Comparison of ENCODE assay signal across 2 cellular contexts in the genomic region with DNA sequence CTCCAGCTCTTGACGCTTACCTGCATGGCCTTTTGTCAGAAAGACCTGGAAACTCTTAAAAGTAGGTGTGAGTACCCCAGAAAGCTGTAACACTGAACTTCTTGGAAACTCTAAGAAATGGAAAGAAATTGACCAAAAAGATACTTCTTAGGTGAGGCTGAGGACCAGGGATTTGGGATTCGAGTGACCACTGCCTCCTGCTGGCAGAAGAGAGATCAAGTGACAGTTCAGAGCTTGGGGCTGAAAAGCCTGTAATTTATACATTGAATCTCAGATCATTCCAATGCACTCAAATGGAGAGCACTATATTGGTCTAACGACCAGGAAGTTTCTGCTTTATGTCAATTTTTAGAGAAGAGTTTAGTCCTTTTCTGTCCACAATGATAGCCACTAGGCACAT.
TF ChIP-seq lines count a peak whose summit lies in the region.

No MANE protein-coding gene starts in this region.

TF ChIP-seq in HCT116, 20 proteins besides CTCF, POLR2A, EP300 and RAD21 (continued from another document):
- no peak for TF ChIP-seq EZH2phosphoT487 (IDR thresholded peaks at IDR 0.05; ENCODE audit: borderline replicate concordance)
- no peak for TF ChIP-seq ATF3 (IDR thresholded peaks at IDR 0.05)
- TF ChIP-seq FOSL1 (IDR thresholded peaks at IDR 0.05; ENCODE audit: low read depth), result no peak
- no peak for TF ChIP-seq POLR2AphosphoS5 (IDR thresholded peaks at IDR 0.05; ENCODE audit: low read depth, low read length)
- TF ChIP-seq, protein P1, sequence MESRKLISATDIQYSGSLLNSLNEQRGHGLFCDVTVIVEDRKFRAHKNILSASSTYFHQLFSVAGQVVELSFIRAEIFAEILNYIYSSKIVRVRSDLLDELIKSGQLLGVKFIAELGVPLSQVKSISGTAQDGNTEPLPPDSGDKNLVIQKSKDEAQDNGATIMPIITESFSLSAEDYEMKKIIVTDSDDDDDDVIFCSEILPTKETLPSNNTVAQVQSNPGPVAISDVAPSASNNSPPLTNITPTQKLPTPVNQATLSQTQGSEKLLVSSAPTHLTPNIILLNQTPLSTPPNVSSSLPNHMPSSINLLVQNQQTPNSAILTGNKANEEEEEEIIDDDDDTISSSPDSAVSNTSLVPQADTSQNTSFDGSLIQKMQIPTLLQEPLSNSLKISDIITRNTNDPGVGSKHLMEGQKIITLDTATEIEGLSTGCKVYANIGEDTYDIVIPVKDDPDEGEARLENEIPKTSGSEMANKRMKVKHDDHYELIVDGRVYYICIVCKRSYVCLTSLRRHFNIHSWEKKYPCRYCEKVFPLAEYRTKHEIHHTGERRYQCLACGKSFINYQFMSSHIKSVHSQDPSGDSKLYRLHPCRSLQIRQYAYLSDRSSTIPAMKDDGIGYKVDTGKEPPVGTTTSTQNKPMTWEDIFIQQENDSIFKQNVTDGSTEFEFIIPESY (IDR thresholded peaks at IDR 0.05; ENCODE audit: extremely low read depth, insufficient replicate concordance, low read length), result no peak
- no peak for TF ChIP-seq ELF1 (IDR thresholded peaks at IDR 0.05; ENCODE audit: borderline replicate concordance, low read depth)
- no peak for TF ChIP-seq TCF7L2 (IDR thresholded peaks at IDR 0.05; ENCODE audit: borderline replicate concordance, extremely low read depth, insufficient read depth, insufficient read length)
- no peak for TF ChIP-seq CBX3 (IDR thresholded peaks at IDR 0.05; ENCODE audit: low read depth)
- TF ChIP-seq SRF (IDR thresholded peaks at IDR 0.05; ENCODE audit: low read depth), result no peak
- no peak for TF ChIP-seq CEBPB (IDR thresholded peaks at IDR 0.05; ENCODE audit: low read depth)
- no peak for TF ChIP-seq ZFX (IDR thresholded peaks at IDR 0.05)
- TF ChIP-seq REST (IDR thresholded peaks at IDR 0.05; ENCODE audit: low read depth), result no peak
- TF ChIP-seq EZH2 (IDR thresholded peaks at IDR 0.05), result no peak
- no peak for TF ChIP-seq ZNF274 (IDR thresholded peaks at IDR 0.05; ENCODE audit: low read depth, low read length)
- no peak for TF ChIP-seq SIN3A (IDR thresholded peaks at IDR 0.05; ENCODE audit: low read depth)
- TF ChIP-seq MAX (IDR thresholded peaks at IDR 0.05), result no peak
- TF ChIP-seq YY1 (IDR thresholded peaks at IDR 0.05; ENCODE audit: extremely low read depth, insufficient replicate concordance, low read depth, low read length), result no peak
- TF ChIP-seq SP1 (IDR thresholded peaks at IDR 0.05; ENCODE audit: low read depth), result no peak
- TF ChIP-seq EGR1 (IDR thresholded peaks at IDR 0.05; ENCODE audit: low read depth), result no peak

TF ChIP-seq in GM12878, 131 proteins besides CTCF, POLR2A, EP300 and RAD21:
- TF ChIP-seq SMC3 (IDR thresholded peaks at IDR 0.05; ENCODE audit: borderline replicate concordance, low read length), result peak; percentile 22; the same call in 1 of the 2 replicates
- TF ChIP-seq RUNX3 (IDR thresholded peaks at IDR 0.05; ENCODE audit: low read length), result no peak
